In the genomic region with DNA sequence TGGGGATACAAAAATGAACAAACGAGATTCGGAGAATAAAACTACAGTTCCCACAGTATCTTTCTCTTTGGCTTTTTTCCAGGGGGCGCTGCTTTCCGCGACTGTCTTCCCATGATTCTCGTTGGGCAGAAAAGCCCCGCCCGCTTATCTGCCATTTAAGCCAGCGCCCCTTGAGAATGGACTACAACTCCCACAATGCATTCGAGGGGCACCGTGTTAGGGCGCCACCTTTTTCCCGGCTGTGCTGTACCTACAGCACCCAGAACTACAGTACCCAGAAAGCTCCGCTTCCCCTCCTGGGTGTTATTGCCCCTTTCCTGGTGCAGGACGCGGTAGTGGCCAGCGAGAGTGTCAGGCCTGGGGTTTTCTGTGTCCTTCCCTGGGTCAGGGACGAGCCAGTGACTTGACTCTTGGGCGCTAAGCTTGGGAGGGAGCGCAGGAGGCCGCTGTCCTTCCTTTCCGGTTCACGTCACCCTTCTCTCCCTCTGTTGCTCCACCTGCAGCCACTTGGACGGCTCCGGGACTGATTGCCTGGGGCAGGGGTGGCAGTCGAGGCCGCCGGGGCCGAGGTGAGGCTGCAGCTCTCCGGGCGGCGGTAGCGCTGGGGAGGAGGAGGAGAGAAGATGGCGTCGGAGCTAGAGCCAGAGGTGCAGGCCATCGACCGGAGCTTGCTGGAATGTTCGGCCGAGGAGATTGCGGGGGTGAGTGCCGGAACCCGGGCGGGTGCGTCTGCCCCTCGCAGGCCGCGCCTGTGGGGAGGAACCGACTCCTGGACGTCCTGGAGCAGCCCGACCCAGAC, we compare ENCODE assay signal across 1 cellular context.
TF ChIP-seq lines count a peak whose summit lies in the region.

A gene (plus strand): TSS at position 333 of the 799 bp plus-strand sequence. CDS start 291 bp downstream, at position 624.

TF ChIP-seq in HepG2, 621 proteins besides CTCF, POLR2A, EP300 and RAD21 (continued from another document and continues in another):
- TF ChIP-seq ZNF337 (CRISPR knock-in tag; IDR thresholded peaks at IDR 0.05; ENCODE audit: borderline replicate concordance, low read depth) (peak; percentile 82), MAZ (IDR thresholded peaks at IDR 0.05; ENCODE audit: borderline replicate concordance, low read depth, low read length) (peak; percentile 90; the same call in 1 of the 2 replicates), MAZ (CRISPR knock-in tag; IDR thresholded peaks at IDR 0.05; ENCODE audit: low read depth) (peak; percentile 92), ZEB1 (IDR thresholded peaks at IDR 0.05; ENCODE audit: insufficient replicate concordance, low read depth) (no peak), MAF1 (CRISPR knock-in tag; IDR thresholded peaks at IDR 0.05; ENCODE audit: borderline replicate concordance) (peak; percentile 89; the same call in 1 of the 2 replicates), BORCS8-MEF2B (CRISPR knock-in tag; IDR thresholded peaks at IDR 0.05) (peak; percentile 97), ZNF564 (CRISPR knock-in tag; IDR thresholded peaks at IDR 0.05) (peak; percentile 85), HDAC6 (IDR thresholded peaks at IDR 0.05; ENCODE audit: low read depth, low read length) (no peak), NKX3-1 (CRISPR knock-in tag; IDR thresholded peaks at IDR 0.05) (peak; percentile 89; the same call in 1 of the 2 replicates), FOXA1 (IDR thresholded peaks at IDR 0.05) (no peak), FOXA1 (CRISPR knock-in tag; IDR thresholded peaks at IDR 0.05) (peak; percentile 26; the same call in 1 of the 2 replicates), ZNF441 (CRISPR knock-in tag; IDR thresholded peaks at IDR 0.05; ENCODE audit: borderline replicate concordance) (peak; percentile 91), ZFP41 (CRISPR knock-in tag; IDR thresholded peaks at IDR 0.05; ENCODE audit: borderline replicate concordance) (peak; percentile 22; the same call in 1 of the 2 replicates), FOSL2 (CRISPR knock-in tag; IDR thresholded peaks at IDR 0.05) (peak; percentile 64; the same call in 1 of the 2 replicates), ZSCAN31 (CRISPR knock-in tag; IDR thresholded peaks at IDR 0.05; ENCODE audit: low read depth) (peak; percentile 80), PCBP2 (optimal IDR thresholded peaks at IDR 0.05; ENCODE audit: low read depth, low read length, poor library complexity, severe bottlenecking) (no peak), MYNN (CRISPR knock-in tag; IDR thresholded peaks at IDR 0.05; ENCODE audit: low read depth) (0 out of 2 replicates have a peak, but pooled peaks have one; percentile 72), RXRA (CRISPR knock-in tag; IDR thresholded peaks at IDR 0.05) (peak; percentile 92), CBX2 (IDR thresholded peaks at IDR 0.05; ENCODE audit: low read depth, low read length) (no peak; the same call in 1 of the 2 replicates), CBX2 (CRISPR knock-in tag; IDR thresholded peaks at IDR 0.05; ENCODE audit: low read depth) (no peak; the same call in 1 of the 2 replicates), ZNF629 (CRISPR knock-in tag; conservative IDR thresholded peaks at IDR 0.05) (no peak), ZNF766 (CRISPR knock-in tag; IDR thresholded peaks at IDR 0.05; ENCODE audit: borderline replicate concordance) (0 out of 2 replicates have a peak, but pooled peaks have one; percentile 73), ZNF605 (CRISPR knock-in tag; IDR thresholded peaks at IDR 0.05) (peak; percentile 95), IKZF4 (CRISPR knock-in tag; IDR thresholded peaks at IDR 0.05; ENCODE audit: borderline replicate concordance, low read depth, not compliant biosample characterization) (peak; percentile 83), SNRNP70 (IDR thresholded peaks at IDR 0.05; ENCODE audit: low read depth, low read length) (no peak), MED1 (CRISPR knock-in tag; IDR thresholded peaks at IDR 0.05) (peak; percentile 72), NR2F1 (CRISPR knock-in tag; IDR thresholded peaks at IDR 0.05) (peak in 1 of 2 experiments; percentile 29; a peak in 1 of 4 replicates), SPEN (CRISPR knock-in tag; IDR thresholded peaks at IDR 0.05; ENCODE audit: low read depth) (0 out of 2 replicates have a peak, but pooled peaks have one; percentile 62), ZNF749 (CRISPR knock-in tag; IDR thresholded peaks at IDR 0.05; ENCODE audit: borderline replicate concordance) (peak; percentile 81; the same call in 1 of the 2 replicates), NFATC3 (CRISPR knock-in tag; IDR thresholded peaks at IDR 0.05) (peak; percentile 64; the same call in 1 of the 2 replicates), ZNF10 (CRISPR knock-in tag; IDR thresholded peaks at IDR 0.05; ENCODE audit: borderline replicate concordance, low read depth) (no peak), ZNF883 (CRISPR knock-in tag; IDR thresholded peaks at IDR 0.05; ENCODE audit: not compliant biosample characterization) (peak; percentile 90), CENPX (CRISPR knock-in tag; IDR thresholded peaks at IDR 0.05) (no peak)
- TF ChIP-seq, protein P1, sequence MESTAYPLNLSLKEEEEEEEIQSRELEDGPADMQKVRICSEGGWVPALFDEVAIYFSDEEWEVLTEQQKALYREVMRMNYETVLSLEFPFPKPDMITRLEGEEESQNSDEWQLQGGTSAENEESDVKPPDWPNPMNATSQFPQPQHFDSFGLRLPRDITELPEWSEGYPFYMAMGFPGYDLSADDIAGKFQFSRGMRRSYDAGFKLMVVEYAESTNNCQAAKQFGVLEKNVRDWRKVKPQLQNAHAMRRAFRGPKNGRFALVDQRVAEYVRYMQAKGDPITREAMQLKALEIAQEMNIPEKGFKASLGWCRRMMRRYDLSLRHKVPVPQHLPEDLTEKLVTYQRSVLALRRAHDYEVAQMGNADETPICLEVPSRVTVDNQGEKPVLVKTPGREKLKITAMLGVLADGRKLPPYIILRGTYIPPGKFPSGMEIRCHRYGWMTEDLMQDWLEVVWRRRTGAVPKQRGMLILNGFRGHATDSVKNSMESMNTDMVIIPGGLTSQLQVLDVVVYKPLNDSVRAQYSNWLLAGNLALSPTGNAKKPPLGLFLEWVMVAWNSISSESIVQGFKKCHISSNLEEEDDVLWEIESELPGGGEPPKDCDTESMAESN (CRISPR knock-in tag; conservative IDR thresholded peaks at IDR 0.05): peak; percentile 94
- TF ChIP-seq, protein P2, sequence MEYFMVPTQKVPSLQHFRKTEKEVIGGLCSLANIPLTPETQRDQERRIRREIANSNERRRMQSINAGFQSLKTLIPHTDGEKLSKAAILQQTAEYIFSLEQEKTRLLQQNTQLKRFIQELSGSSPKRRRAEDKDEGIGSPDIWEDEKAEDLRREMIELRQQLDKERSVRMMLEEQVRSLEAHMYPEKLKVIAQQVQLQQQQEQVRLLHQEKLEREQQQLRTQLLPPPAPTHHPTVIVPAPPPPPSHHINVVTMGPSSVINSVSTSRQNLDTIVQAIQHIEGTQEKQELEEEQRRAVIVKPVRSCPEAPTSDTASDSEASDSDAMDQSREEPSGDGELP (IDR thresholded peaks at IDR 0.05; ENCODE audit: borderline replicate concordance, low read depth): peak; percentile 41; the same call in 1 of the 2 replicates
- TF ChIP-seq, protein P3, sequence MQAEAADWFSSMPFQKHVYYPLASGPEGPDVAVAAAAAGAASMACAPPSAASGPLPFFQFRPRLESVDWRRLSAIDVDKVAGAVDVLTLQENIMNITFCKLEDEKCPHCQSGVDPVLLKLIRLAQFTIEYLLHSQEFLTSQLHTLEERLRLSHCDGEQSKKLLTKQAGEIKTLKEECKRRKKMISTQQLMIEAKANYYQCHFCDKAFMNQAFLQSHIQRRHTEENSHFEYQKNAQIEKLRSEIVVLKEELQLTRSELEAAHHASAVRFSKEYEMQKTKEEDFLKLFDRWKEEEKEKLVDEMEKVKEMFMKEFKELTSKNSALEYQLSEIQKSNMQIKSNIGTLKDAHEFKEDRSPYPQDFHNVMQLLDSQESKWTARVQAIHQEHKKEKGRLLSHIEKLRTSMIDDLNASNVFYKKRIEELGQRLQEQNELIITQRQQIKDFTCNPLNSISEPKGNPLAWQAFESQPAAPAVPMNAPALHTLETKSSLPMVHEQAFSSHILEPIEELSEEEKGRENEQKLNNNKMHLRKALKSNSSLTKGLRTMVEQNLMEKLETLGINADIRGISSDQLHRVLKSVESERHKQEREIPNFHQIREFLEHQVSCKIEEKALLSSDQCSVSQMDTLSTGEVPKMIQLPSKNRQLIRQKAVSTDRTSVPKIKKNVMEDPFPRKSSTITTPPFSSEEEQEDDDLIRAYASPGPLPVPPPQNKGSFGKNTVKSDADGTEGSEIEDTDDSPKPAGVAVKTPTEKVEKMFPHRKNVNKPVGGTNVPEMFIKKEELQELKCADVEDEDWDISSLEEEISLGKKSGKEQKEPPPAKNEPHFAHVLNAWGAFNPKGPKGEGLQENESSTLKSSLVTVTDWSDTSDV (CRISPR knock-in tag; IDR thresholded peaks at IDR 0.05): peak; percentile 83; the same call in 1 of the 2 replicates
- TF ChIP-seq, protein P4, sequence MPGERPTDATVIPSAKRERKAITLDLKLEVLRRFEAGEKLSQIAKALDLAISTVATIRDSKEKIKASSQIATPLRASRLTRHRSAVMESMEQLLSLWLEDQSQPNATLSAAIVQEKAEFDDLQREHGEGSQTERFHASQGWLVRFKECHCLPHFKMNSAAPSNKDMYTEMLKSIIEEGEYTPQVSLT (CRISPR knock-in tag; IDR thresholded peaks at IDR 0.05; ENCODE audit: borderline replicate concordance, low read depth): no peak
- TF ChIP-seq, protein P5, sequence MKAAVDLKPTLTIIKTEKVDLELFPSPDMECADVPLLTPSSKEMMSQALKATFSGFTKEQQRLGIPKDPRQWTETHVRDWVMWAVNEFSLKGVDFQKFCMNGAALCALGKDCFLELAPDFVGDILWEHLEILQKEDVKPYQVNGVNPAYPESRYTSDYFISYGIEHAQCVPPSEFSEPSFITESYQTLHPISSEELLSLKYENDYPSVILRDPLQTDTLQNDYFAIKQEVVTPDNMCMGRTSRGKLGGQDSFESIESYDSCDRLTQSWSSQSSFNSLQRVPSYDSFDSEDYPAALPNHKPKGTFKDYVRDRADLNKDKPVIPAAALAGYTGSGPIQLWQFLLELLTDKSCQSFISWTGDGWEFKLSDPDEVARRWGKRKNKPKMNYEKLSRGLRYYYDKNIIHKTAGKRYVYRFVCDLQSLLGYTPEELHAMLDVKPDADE (CRISPR knock-in tag; IDR thresholded peaks at IDR 0.05): no peak
- TF ChIP-seq, protein P6, sequence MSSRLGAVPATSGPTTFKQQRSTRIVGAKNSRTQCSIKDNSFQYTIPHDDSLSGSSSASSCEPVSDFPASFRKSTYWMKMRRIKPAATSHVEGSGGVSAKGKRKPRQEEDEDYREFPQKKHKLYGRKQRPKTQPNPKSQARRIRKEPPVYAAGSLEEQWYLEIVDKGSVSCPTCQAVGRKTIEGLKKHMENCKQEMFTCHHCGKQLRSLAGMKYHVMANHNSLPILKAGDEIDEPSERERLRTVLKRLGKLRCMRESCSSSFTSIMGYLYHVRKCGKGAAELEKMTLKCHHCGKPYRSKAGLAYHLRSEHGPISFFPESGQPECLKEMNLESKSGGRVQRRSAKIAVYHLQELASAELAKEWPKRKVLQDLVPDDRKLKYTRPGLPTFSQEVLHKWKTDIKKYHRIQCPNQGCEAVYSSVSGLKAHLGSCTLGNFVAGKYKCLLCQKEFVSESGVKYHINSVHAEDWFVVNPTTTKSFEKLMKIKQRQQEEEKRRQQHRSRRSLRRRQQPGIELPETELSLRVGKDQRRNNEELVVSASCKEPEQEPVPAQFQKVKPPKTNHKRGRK (CRISPR knock-in tag; IDR thresholded peaks at IDR 0.05): 0 out of 2 replicates have a peak, but pooled peaks have one; percentile 42
- TF ChIP-seq, protein P7, sequence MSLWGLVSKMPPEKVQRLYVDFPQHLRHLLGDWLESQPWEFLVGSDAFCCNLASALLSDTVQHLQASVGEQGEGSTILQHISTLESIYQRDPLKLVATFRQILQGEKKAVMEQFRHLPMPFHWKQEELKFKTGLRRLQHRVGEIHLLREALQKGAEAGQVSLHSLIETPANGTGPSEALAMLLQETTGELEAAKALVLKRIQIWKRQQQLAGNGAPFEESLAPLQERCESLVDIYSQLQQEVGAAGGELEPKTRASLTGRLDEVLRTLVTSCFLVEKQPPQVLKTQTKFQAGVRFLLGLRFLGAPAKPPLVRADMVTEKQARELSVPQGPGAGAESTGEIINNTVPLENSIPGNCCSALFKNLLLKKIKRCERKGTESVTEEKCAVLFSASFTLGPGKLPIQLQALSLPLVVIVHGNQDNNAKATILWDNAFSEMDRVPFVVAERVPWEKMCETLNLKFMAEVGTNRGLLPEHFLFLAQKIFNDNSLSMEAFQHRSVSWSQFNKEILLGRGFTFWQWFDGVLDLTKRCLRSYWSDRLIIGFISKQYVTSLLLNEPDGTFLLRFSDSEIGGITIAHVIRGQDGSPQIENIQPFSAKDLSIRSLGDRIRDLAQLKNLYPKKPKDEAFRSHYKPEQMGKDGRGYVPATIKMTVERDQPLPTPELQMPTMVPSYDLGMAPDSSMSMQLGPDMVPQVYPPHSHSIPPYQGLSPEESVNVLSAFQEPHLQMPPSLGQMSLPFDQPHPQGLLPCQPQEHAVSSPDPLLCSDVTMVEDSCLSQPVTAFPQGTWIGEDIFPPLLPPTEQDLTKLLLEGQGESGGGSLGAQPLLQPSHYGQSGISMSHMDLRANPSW (CRISPR knock-in tag; IDR thresholded peaks at IDR 0.05; ENCODE audit: borderline replicate concordance): peak; percentile 77; the same call in 1 of the 2 replicates
- TF ChIP-seq, protein P8, sequence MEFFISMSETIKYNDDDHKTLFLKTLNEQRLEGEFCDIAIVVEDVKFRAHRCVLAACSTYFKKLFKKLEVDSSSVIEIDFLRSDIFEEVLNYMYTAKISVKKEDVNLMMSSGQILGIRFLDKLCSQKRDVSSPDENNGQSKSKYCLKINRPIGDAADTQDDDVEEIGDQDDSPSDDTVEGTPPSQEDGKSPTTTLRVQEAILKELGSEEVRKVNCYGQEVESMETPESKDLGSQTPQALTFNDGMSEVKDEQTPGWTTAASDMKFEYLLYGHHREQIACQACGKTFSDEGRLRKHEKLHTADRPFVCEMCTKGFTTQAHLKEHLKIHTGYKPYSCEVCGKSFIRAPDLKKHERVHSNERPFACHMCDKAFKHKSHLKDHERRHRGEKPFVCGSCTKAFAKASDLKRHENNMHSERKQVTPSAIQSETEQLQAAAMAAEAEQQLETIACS (CRISPR knock-in tag; IDR thresholded peaks at IDR 0.05): no peak
- TF ChIP-seq, protein P9, sequence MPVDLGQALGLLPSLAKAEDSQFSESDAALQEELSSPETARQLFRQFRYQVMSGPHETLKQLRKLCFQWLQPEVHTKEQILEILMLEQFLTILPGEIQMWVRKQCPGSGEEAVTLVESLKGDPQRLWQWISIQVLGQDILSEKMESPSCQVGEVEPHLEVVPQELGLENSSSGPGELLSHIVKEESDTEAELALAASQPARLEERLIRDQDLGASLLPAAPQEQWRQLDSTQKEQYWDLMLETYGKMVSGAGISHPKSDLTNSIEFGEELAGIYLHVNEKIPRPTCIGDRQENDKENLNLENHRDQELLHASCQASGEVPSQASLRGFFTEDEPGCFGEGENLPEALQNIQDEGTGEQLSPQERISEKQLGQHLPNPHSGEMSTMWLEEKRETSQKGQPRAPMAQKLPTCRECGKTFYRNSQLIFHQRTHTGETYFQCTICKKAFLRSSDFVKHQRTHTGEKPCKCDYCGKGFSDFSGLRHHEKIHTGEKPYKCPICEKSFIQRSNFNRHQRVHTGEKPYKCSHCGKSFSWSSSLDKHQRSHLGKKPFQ (CRISPR knock-in tag; IDR thresholded peaks at IDR 0.05; ENCODE audit: insufficient replicate concordance): peak; percentile 52
